In genomic region chr19:8915997-8916396, GRCh38 we compare ENCODE assay signal across 19 cellular contexts.
DNase-seq lines count a peak whose midpoint lies in the region; ATAC-seq, FAIRE-seq and TF ChIP-seq lines count a peak whose summit lies in the region.
"Had no signal": no experiment of that assay in that cellular context is flagged by ENCODE, and none has a peak within 500 bp of the region (broad histone marks: within the 10 kb centered on the region; RNA-seq: fewer than 3 reads in every experiment).

No MANE protein-coding gene starts in this region.

- H3K9ac ChIP-seq in HepG2 (ENCODE audit: insufficient read depth, low read depth, low read length) (no peak overlapping the region), K562 (ENCODE audit: insufficient read depth in 1 of 2, low read depth in 2 of 2, low read length in 2 of 2) (no peak overlapping the region)
- H3K9ac ChIP-seq: BLaER1 treated with 17β-estradiol and CSF1 and Interleukin-3, amounts not matched to agents 10 nM and 100 nM had no signal

- intact Hi-C loops in HepG2 (cut with micrococcal nuclease; ENCODE audit: unreplicated experiment) (no loop called here), right lobe of liver (cut with DNase I) (no loop called here), K562 (cut with micrococcal nuclease) (no loop called here)

- FAIRE-seq in HepG2 (lab: Jason Lieb, UNC), result no peak
- FAIRE-seq in K562 (lab: Jason Lieb, UNC), result no peak
- FAIRE-seq: A549, D721Med, G401.6, GM12891 had no signal

- DNase-seq in HepG2 (ENCODE audit: low spot score), result no peak
- DNase-seq in right lobe of liver, result no peak
- DNase-seq in K562 (ENCODE audit: extremely low read depth in 1 of 4, low spot score in 3 of 4), result no peak
- DNase-seq: AML-193; Caco-2; Calu3; CD4-positive, alpha-beta T cell; CD8-positive, alpha-beta T cell; DMS79 treated with DMSO at 0.1 percent for 48 hours; GF-D8 had no signal

- in situ Hi-C loops in HepG2 (cut with HindIII; ENCODE audit: extremely low pct_ligation_motif_present, low pct_unique_long_range_greater_than_20kb) (no loop called here), K562 (cut with MboI) (no loop called here)

- no peaks in the 10 kb centered on the region for H4K20me1 ChIP-seq in HepG2 (ENCODE audit: insufficient read depth, low read length)
- no peaks in the 10 kb centered on the region for H4K20me1 ChIP-seq in K562 (replicated peaks; ENCODE audit: control insufficient read depth, insufficient read depth, low read length)
- H4K20me1 ChIP-seq: BLaER1 treated with 17β-estradiol and CSF1 and Interleukin-3, amounts not matched to agents 10 nM and 100 nM had no signal

- no peak for TF ChIP-seq RAD21 in HepG2 (CRISPR knock-in tag; IDR thresholded peaks at IDR 0.05)
- TF ChIP-seq RAD21 in K562 (CRISPR knock-in tag; conservative IDR thresholded peaks at IDR 0.05 in 1 of 2, IDR thresholded peaks at IDR 0.05 in 1 of 2), result no peak

- no peaks in the 10 kb centered on the region for H3K9me1 ChIP-seq in K562 (ENCODE audit: control insufficient read depth, insufficient read depth, low read length)

- POLR2A ChIA-PET in HepG2 (lab: Yijun Ruan, JAX) (no interaction called here), K562 (lab: Yijun Ruan, JAX) (no interaction called here)

- no peaks in the 10 kb centered on the region for H3K36me3 ChIP-seq in HepG2 (replicated peaks in 1 of 2; ENCODE audit: control insufficient read depth in 1 of 2, insufficient read depth in 2 of 2, low read length in 2 of 2)
- no peaks in the 10 kb centered on the region for H3K36me3 ChIP-seq in right lobe of liver
- no peaks in the 10 kb centered on the region for H3K36me3 ChIP-seq in K562 (ENCODE audit: control insufficient read depth, insufficient read depth, low read length)
- H3K36me3 ChIP-seq: BLaER1 treated with 17β-estradiol and CSF1 and Interleukin-3, amounts not matched to agents 10 nM and 100 nM had no signal

- BruUV-seq in HepG2 (replicated peaks; lab: Mats Ljungman, UMichigan), result no TSS peak
- no TSS peak for BruUV-seq in K562 (replicated peaks; lab: Mats Ljungman, UMichigan)

- H3K79me2 ChIP-seq in HepG2 (ENCODE audit: insufficient read depth, low read length) (no peaks in the 10 kb centered on the region), K562 (ENCODE audit: control insufficient read depth, insufficient read depth, low read length) (no peaks in the 10 kb centered on the region)

- no peak for TF ChIP-seq POLR2A in HepG2 (IDR thresholded peaks at IDR 0.05; ENCODE audit: insufficient read depth in 1 of 2, low read depth in 2 of 2, low read length in 2 of 2)
- no peak for TF ChIP-seq POLR2A in right lobe of liver (IDR thresholded peaks at IDR 0.05)
- TF ChIP-seq POLR2A in K562 (conservative IDR thresholded peaks at IDR 0.05), result no peak

- no peaks in the 10 kb centered on the region for H3K4me1 ChIP-seq in HepG2 (ENCODE audit: insufficient read depth, low read length)
- no peaks in the 10 kb centered on the region for H3K4me1 ChIP-seq in right lobe of liver
- H3K4me1 ChIP-seq in K562 (replicated peaks in 1 of 2; ENCODE audit: control insufficient read depth in 2 of 2, insufficient read depth in 2 of 2, low read length in 2 of 2), result no peaks in the 10 kb centered on the region
- H3K4me1 ChIP-seq: A549, Caco-2 had no signal

- TF ChIP-seq CTCF in HepG2 (CRISPR knock-in tag; IDR thresholded peaks at IDR 0.05) (no peak), right lobe of liver (IDR thresholded peaks at IDR 0.05) (no peak), K562 (IDR thresholded peaks at IDR 0.05 in 2 of 3, conservative IDR thresholded peaks at IDR 0.05 in 1 of 3; ENCODE audit: insufficient read depth in 2 of 3, low read depth in 1 of 3, low read length in 3 of 3) (no peak)

- H2AFZ ChIP-seq in HepG2 (ENCODE audit: low read length) (no peak overlapping the region), K562 (ENCODE audit: low read depth, low read length) (no peak overlapping the region)

- H3K4me3 ChIP-seq in HepG2 (replicated peaks in 1 of 3; ENCODE audit: insufficient read depth in 1 of 3, low read depth in 2 of 3, low read length in 3 of 3), result no peak overlapping the region
- H3K4me3 ChIP-seq in right lobe of liver, result no peak overlapping the region
- H3K4me3 ChIP-seq in K562, result no peak overlapping the region
- H3K4me3 ChIP-seq: A549; BLaER1 treated with 17β-estradiol and CSF1 and Interleukin-3, amounts not matched to agents 10 nM and 100 nM had no signal

- H3K27ac ChIP-seq in HepG2 (ENCODE audit: extremely low read length, insufficient read depth, low read length), result no peak overlapping the region
- no peak overlapping the region for H3K27ac ChIP-seq in right lobe of liver
- H3K27ac ChIP-seq in K562 (ENCODE audit: extremely low read depth, low read depth, low read length), result no peak overlapping the region
- H3K27ac ChIP-seq: 22Rv1; A549; BLaER1 treated with 17β-estradiol and CSF1 and Interleukin-3, amounts not matched to agents 10 nM and 100 nM; C4-2B had no signal

- H3K27me3 ChIP-seq in HepG2 (ENCODE audit: control insufficient read depth in 1 of 2, insufficient read depth in 2 of 2, low read length in 2 of 2), result no peaks in the 10 kb centered on the region; a peak in 1 of 5 replicates
- H3K27me3 ChIP-seq in right lobe of liver, result no peaks in the 10 kb centered on the region
- no peaks in the 10 kb centered on the region; a peak in 1 of 5 replicates for H3K27me3 ChIP-seq in K562 (ENCODE audit: control insufficient read depth in 2 of 2, insufficient read depth in 2 of 2, low read length in 2 of 2)
- H3K27me3 ChIP-seq: BLaER1 treated with 17β-estradiol and CSF1 and Interleukin-3, amounts not matched to agents 10 nM and 100 nM had no signal

- WGBS in HepG2 (ENCODE audit: low lambda C conversion rate), result 18% methylated on average over 4 of the region's 4 CpGs
- 52% methylated on average over 4 of the region's 4 CpGs for WGBS in right lobe of liver (ENCODE audit: insufficient coverage, low coverage, low lambda C conversion rate, missing lambda C conversion rate)
- WGBS in K562 (ENCODE audit: insufficient coverage, low coverage, missing lambda C conversion rate), result 2% methylated on average over 4 of the region's 4 CpGs

- CTCF ChIA-PET in HepG2 (lab: Yijun Ruan, JAX; ENCODE audit: low intra/inter-chr PET ratio, low total read pairs) (no interaction called here), K562 (lab: Yijun Ruan, JAX; ENCODE audit: low intra/inter-chr PET ratio) (no interaction called here)

- H3K9me3 ChIP-seq in HepG2 (ENCODE audit: low read length) (peaks cover 67% of the 10 kb centered on the region), right lobe of liver (no peaks in the 10 kb centered on the region), K562 (replicated peaks; ENCODE audit: control insufficient read depth, insufficient read depth, low read depth, low read length) (no peaks in the 10 kb centered on the region)
- H3K9me3 ChIP-seq: A549; BLaER1 treated with 17β-estradiol and CSF1 and Interleukin-3, amounts not matched to agents 10 nM and 100 nM; Caco-2 had no signal

- ATAC-seq in HepG2 (no peak), right lobe of liver (no peak), K562 (no peak), GM19397 (IDR thresholded peaks at IDR 0.05; ENCODE audit: unreplicated experiment) (no peak), GM18867 (IDR thresholded peaks at IDR 0.05; ENCODE audit: unreplicated experiment) (no peak)
- ATAC-seq: A549; CD8-positive, alpha-beta T cell had no signal

- no peak overlapping the region for H3K4me2 ChIP-seq in HepG2 (ENCODE audit: low read depth, low read length)
- H3K4me2 ChIP-seq in K562 (ENCODE audit: insufficient read depth, low read length), result no peak overlapping the region
- H3K4me2 ChIP-seq: A549; BLaER1 treated with 17β-estradiol and CSF1 and Interleukin-3, amounts not matched to agents 10 nM and 100 nM had no signal

- TF ChIP-seq EP300 in HepG2 (IDR thresholded peaks at IDR 0.05; ENCODE audit: low read depth in 2 of 2, low read length in 2 of 2), result no peak
- no peak for TF ChIP-seq EP300 in HepG2 (CRISPR knock-in tag; IDR thresholded peaks at IDR 0.05; ENCODE audit: borderline replicate concordance)
- no peak for TF ChIP-seq EP300 in K562 (IDR thresholded peaks at IDR 0.05; ENCODE audit: low read length)

TF ChIP-seq in HepG2, 621 proteins besides CTCF, POLR2A, EP300 and RAD21:
- no peak for TF ChIP-seq FUBP1 (CRISPR knock-in tag; IDR thresholded peaks at IDR 0.05; ENCODE audit: borderline replicate concordance)
- 0 out of 2 replicates have a peak, but pooled peaks have one; percentile 17 for TF ChIP-seq NFRKB (IDR thresholded peaks at IDR 0.05)
- peak; percentile 97 for TF ChIP-seq CREB1 (IDR thresholded peaks at IDR 0.05)
- no peak for TF ChIP-seq CREB1 (CRISPR knock-in tag; IDR thresholded peaks at IDR 0.05)

TF ChIP-seq in K562, 482 proteins besides CTCF, POLR2A, EP300 and RAD21 (continues in another document):
- TF ChIP-seq SMARCC2 (IDR thresholded peaks at IDR 0.05; ENCODE audit: low read depth) (no peak), NFIX (CRISPR knock-in tag; IDR thresholded peaks at IDR 0.05; ENCODE audit: low read depth) (no peak), HDAC1 (IDR thresholded peaks at IDR 0.05) (0 out of 4 replicates have a peak, but pooled peaks of 1 of the 2 experiments have one; percentile 32), EHMT2 (IDR thresholded peaks at IDR 0.05) (0 out of 2 replicates have a peak, but pooled peaks have one; percentile 28), PBX2 (CRISPR knock-in tag; IDR thresholded peaks at IDR 0.05; ENCODE audit: low read depth) (no peak), PBX2 (tag; conservative IDR thresholded peaks at IDR 0.05; ENCODE audit: low read depth) (no peak), MEF2A (IDR thresholded peaks at IDR 0.05; ENCODE audit: control insufficient read depth, low read depth, low read length) (no peak)

Comparison
In these comparisons a context has a peak if more than half of its experiments do, and no peak if none do; other contexts are left out.
1. Of the 241 proteins assayed by ChIP-seq in both HepG2 and K562: peak only in HepG2: NFRKB; only in K562: EHMT2; in both: none; in neither: 236; mixed calls (peak in some experiments, not most) for 3.